Comparison of ENCODE assay signal across 9 cellular contexts in genomic region chr1:76867342-76868130, GRCh38. TPM values are rescaled to one million over a fixed set of nuclear protein-coding genes. Genes with fewer than 3 reads are reported as not detected.
DNase-seq lines count a peak whose midpoint lies in the region; ATAC-seq, FAIRE-seq and TF ChIP-seq lines count a peak whose summit lies in the region.
"Had no signal": no experiment of that assay in that cellular context is flagged by ENCODE, and none has a peak within 500 bp of the region (broad histone marks: within the 10 kb centered on the region; RNA-seq: fewer than 3 reads in every experiment).

TSS of gene ST6GALNAC5 (plus strand) at chr1:76867480.

- no peaks in the 10 kb centered on the region for H3K36me3 ChIP-seq in cardiac muscle cell
- no peaks in the 10 kb centered on the region for H3K36me3 ChIP-seq in H1 (ENCODE audit: control insufficient read depth in 2 of 4, insufficient read depth in 4 of 4, low read length in 3 of 4)
- H3K36me3 ChIP-seq in muscle layer of colon (ENCODE audit: insufficient read depth, low read length) = no peaks in the 10 kb centered on the region

- no peak for ATAC-seq in Right ventricle myocardium inferior
- ATAC-seq in GM21576 (IDR thresholded peaks at IDR 0.05; ENCODE audit: unreplicated experiment) = no peak

- peak within 1 kb of the TSS; percentile 62 for H3K4me3 ChIP-seq in cardiac muscle cell
- peak within 1 kb of the TSS; percentile 71 to 93 (median 90) for H3K4me3 ChIP-seq in H1 (ENCODE audit: extremely low read depth in 1 of 4, insufficient read depth in 2 of 4, low read depth in 3 of 4, low read length in 4 of 4)
- H3K4me3 ChIP-seq in muscle layer of colon (ENCODE audit: low read depth in 1 of 2, low read length in 2 of 2) = peak within 1 kb of the TSS; percentile 17 to 69

- TF ChIP-seq CTCF in cardiac muscle cell (IDR thresholded peaks at IDR 0.05; ENCODE audit: low read depth, low read length) (peak; percentile 10), H1 (IDR thresholded peaks at IDR 0.05; ENCODE audit: control extremely low read depth in 1 of 3, insufficient read depth in 1 of 3, low read depth in 1 of 3, low read length in 3 of 3) (no peak)

- H3K14ac ChIP-seq in H1 (ENCODE audit: insufficient read length) = no peak within 1 kb of the TSS

- H3K18ac ChIP-seq in H1 (ENCODE audit: extremely low read depth, low read length) = peak within 1 kb of the TSS; percentile 62; the same call in 1 of the 2 replicates

- H3K4me1 ChIP-seq in cardiac muscle cell (ENCODE audit: low read depth) (no peaks in the 10 kb centered on the region), H1 (replicated peaks in 1 of 4; ENCODE audit: control insufficient read depth in 3 of 4, insufficient read depth in 4 of 4, low read length in 3 of 4) (no peaks in the 10 kb centered on the region; a peak in 1 of 7 replicates), muscle layer of colon (ENCODE audit: insufficient read depth, low read length) (no peaks in the 10 kb centered on the region)

- 0 out of 2 replicates have a peak within 1 kb of the TSS, but pooled peaks have one; percentile 18 for H2BK12ac ChIP-seq in H1 (ENCODE audit: low read depth, low read length)

- no peak within 1 kb of the TSS for H4K5ac ChIP-seq in H1 (ENCODE audit: insufficient read length, low read depth, low read length)

- no peak within 1 kb of the TSS for H2BK120ac ChIP-seq in H1 (replicated peaks; ENCODE audit: low read depth, low read length)

- no peaks in the 10 kb centered on the region for H4K20me1 ChIP-seq in H1 (replicated peaks in 1 of 2; ENCODE audit: control insufficient read depth in 1 of 2, insufficient read depth in 2 of 2, low read length in 2 of 2)

- H3K4me2 ChIP-seq in H1 (ENCODE audit: insufficient read depth in 1 of 2, low read depth in 2 of 2, low read length in 2 of 2) = peak within 1 kb of the TSS; percentile 81 to 93

- CTCF ChIA-PET in H1 (lab: Charles Lee; ENCODE audit: partially characterized antibody) = interaction anchor here (0.6 to 0.9 kb wide), 3 partner anchors 19 to 104 kb away, joined by 3 to 4 read pairs (median 3); no protein-coding TSS in a partner anchor

- H3K9me3 ChIP-seq in cardiac muscle cell (ENCODE audit: low read depth) (no peaks in the 10 kb centered on the region), H1 (ENCODE audit: insufficient read depth in 2 of 2, low read depth in 1 of 2, low read length in 1 of 2) (no peaks in the 10 kb centered on the region), muscle layer of colon (ENCODE audit: low read length) (no peaks in the 10 kb centered on the region)

- H3K27me3 ChIP-seq in cardiac muscle cell = peaks cover 60% of the 10 kb centered on the region
- H3K27me3 ChIP-seq in H1 (replicated peaks in 1 of 4; ENCODE audit: control insufficient read depth in 3 of 4, extremely low read depth in 1 of 4, insufficient read depth in 3 of 4, low read length in 3 of 4) = peaks cover 0 to 15% (median 8%) of the 10 kb centered on the region in 4 experiments; a peak in 6 of 7 replicates
- peaks cover 20 to 36% of the 10 kb centered on the region in 2 donors for H3K27me3 ChIP-seq in muscle layer of colon (ENCODE audit: control insufficient read depth in 1 of 2, insufficient read depth in 2 of 2, low read length in 2 of 2)

- TF ChIP-seq POLR2A in H1 (IDR thresholded peaks at IDR 0.05; ENCODE audit: control extremely low read depth in 1 of 2, low read depth in 2 of 2, low read length in 2 of 2) = peak in 1 of 2 experiments; percentile 49; a peak in 1 of 3 replicates

- H2BK15ac ChIP-seq in H1 (ENCODE audit: low read length) = no peak within 1 kb of the TSS

- H3K56ac ChIP-seq in H1 (replicated peaks; ENCODE audit: insufficient read length, low read depth, low read length) = no peak within 1 kb of the TSS

- H4K91ac ChIP-seq in H1 (replicated peaks; ENCODE audit: insufficient read length, low read length) = no peak within 1 kb of the TSS

- no peaks in the 10 kb centered on the region for H3K79me2 ChIP-seq in H1 (ENCODE audit: control insufficient read depth in 1 of 2, insufficient read depth in 2 of 2, low read length in 2 of 2)

- FAIRE-seq in H1 (lab: Jason Lieb, UNC) = no peak

- TF ChIP-seq RAD21 in H1 (IDR thresholded peaks at IDR 0.05 in 1 of 2, conservative IDR thresholded peaks at IDR 0.05 in 1 of 2; ENCODE audit: low read depth in 2 of 2, low read length in 2 of 2) = peak in 1 of 2 experiments; percentile 8; a peak in 2 of 4 replicates

- no peak within 1 kb of the TSS for H2BK5ac ChIP-seq in H1 (ENCODE audit: low read depth, low read length)

- no peaks in the 10 kb centered on the region for H3K79me1 ChIP-seq in H1 (ENCODE audit: low read depth, low read length)

- TF ChIP-seq EP300 in H1 (IDR thresholded peaks at IDR 0.05; ENCODE audit: borderline replicate concordance in 1 of 2, low read depth in 2 of 2, low read length in 2 of 2) = no peak

- POLR2A ChIA-PET in H1 (lab: Charles Lee; ENCODE audit: partially characterized antibody) = interaction anchor here (0.9 to 1.5 kb wide), 2 partner anchors 13 to 52 kb away, joined by 3 to 4 read pairs; no protein-coding TSS in a partner anchor

- WGBS in H1 (ENCODE audit: extremely low coverage in 1 of 2, insufficient coverage in 1 of 2, insufficient read length in 1 of 2, insufficient replicate concordance in 2 of 2, low coverage in 1 of 2, low lambda C conversion rate in 2 of 2, missing lambda C conversion rate in 1 of 2), 2 experiments = 1% methylated on average over 39 of the region's 50 CpGs; no CpG with 5 or more reads in 1 of the 2 experiments

- no peak within 1 kb of the TSS for H3K4ac ChIP-seq in H1 (replicated peaks; ENCODE audit: insufficient read length, low read depth, low read length)

- H2BK20ac ChIP-seq in H1 (ENCODE audit: low read length) = no peak within 1 kb of the TSS

- H3K23ac ChIP-seq in H1 (ENCODE audit: insufficient read length) = no peak within 1 kb of the TSS

- H3K27ac ChIP-seq in cardiac muscle cell (no peak within 1 kb of the TSS), H1 (ENCODE audit: low read depth, low read length) (no peak within 1 kb of the TSS; the same call in 1 of the 2 replicates), muscle layer of colon (ENCODE audit: low read depth, low read length) (no peak within 1 kb of the TSS)

- intact Hi-C loops in Right ventricle myocardium inferior (cut with DNase I) = no loop called here

- H2AK5ac ChIP-seq in H1 (ENCODE audit: low read depth, low read length) = no peak within 1 kb of the TSS

- H4K8ac ChIP-seq in H1 (ENCODE audit: extremely low read depth, insufficient read depth, low read length) = peak within 1 kb of the TSS; percentile 81

- H2AFZ ChIP-seq in H1 (ENCODE audit: low read length) = peak within 1 kb of the TSS; percentile 54

- H3K9ac ChIP-seq in H1 (replicated peaks in 1 of 4; ENCODE audit: extremely low read depth in 1 of 4, low read depth in 3 of 4, low read length in 3 of 4) (peak within 1 kb of the TSS in 3 of 4 experiments; percentile 58 to 69 (median 65); a peak in 6 of 7 replicates), muscle layer of colon (ENCODE audit: low read length) (no peak within 1 kb of the TSS)

- in situ Hi-C loops in SK-MEL-5 (cut with HindIII; ENCODE audit: low pct_unique_long_range_greater_than_20kb, low sequenced_read_pairs) = no loop called here

- DNase-seq in cardiac muscle cell (ENCODE audit: low read depth in 1 of 2, low spot score in 1 of 2) = peak; percentile 48 to 68
- no peak for DNase-seq in Right ventricle myocardium inferior (ENCODE audit: missing footprints)
- peak; percentile 43 for DNase-seq in SK-MEL-5 (ENCODE audit: low read depth, low spot score)
- peak in 1 of 2 experiments; percentile 71 for DNase-seq in H1 (ENCODE audit: low read depth in 1 of 2, low spot score in 2 of 2)
- DNase-seq in COLO829 (ENCODE audit: low spot score) = no peak
- no peak for DNase-seq in NCI-H187 treated with DMSO at 0.1 percent for 48 hours (lab: John Stamatoyannopoulos, UW)

- peaks cover 16% of the 10 kb centered on the region; the same call in 1 of the 2 replicates for H3K23me2 ChIP-seq in H1 (ENCODE audit: low read depth, low read length)

TF ChIP-seq in H1, 55 proteins besides CTCF, POLR2A, EP300 and RAD21 (continues in another document):
- no peak for TF ChIP-seq CHD1 (IDR thresholded peaks at IDR 0.05; ENCODE audit: low read depth, low read length)
- no peak for TF ChIP-seq CTBP2 (IDR thresholded peaks at IDR 0.05; ENCODE audit: borderline replicate concordance, insufficient read depth, insufficient read length, low read length)
- peak; percentile 35; the same call in 1 of the 2 replicates for TF ChIP-seq TAF1 (IDR thresholded peaks at IDR 0.05; ENCODE audit: low read depth, low read length)
- no peak for TF ChIP-seq HDAC2 (IDR thresholded peaks at IDR 0.05; ENCODE audit: borderline replicate concordance in 1 of 2, low read depth in 2 of 2, low read length in 2 of 2)
- no peak for TF ChIP-seq CBX5 (IDR thresholded peaks at IDR 0.05; ENCODE audit: low read depth, low read length)
- TF ChIP-seq KDM5A (IDR thresholded peaks at IDR 0.05; ENCODE audit: low read length) = no peak
- peak; percentile 52 for TF ChIP-seq PHF8 (conservative IDR thresholded peaks at IDR 0.05; ENCODE audit: low read depth, low read length)
- TF ChIP-seq SP2 (IDR thresholded peaks at IDR 0.05; ENCODE audit: low read length) = no peak
- peak; percentile 92 for TF ChIP-seq FOSL1 (IDR thresholded peaks at IDR 0.05; ENCODE audit: insufficient read depth, low read depth, low read length)
- TF ChIP-seq NANOG (IDR thresholded peaks at IDR 0.05; ENCODE audit: insufficient read depth, low read depth, low read length, poor library complexity, severe bottlenecking) = no peak
- TF ChIP-seq KDM1A (IDR thresholded peaks at IDR 0.05; ENCODE audit: borderline replicate concordance, low read length) = no peak
- no peak for TF ChIP-seq CEBPB (IDR thresholded peaks at IDR 0.05; ENCODE audit: low read depth, low read length)
- no peak; the same call in 1 of the 2 replicates for TF ChIP-seq EGR1 (IDR thresholded peaks at IDR 0.05; ENCODE audit: borderline replicate concordance, low read depth, low read length)
- no peak for TF ChIP-seq SP4 (IDR thresholded peaks at IDR 0.05; ENCODE audit: low read length)
- no peak for TF ChIP-seq SP1 (IDR thresholded peaks at IDR 0.05; ENCODE audit: low read depth, low read length)

RNA-seq across cellular contexts. Expression of gene ST6GALNAC5, which starts in this region (rescaled TPM):
- total RNA-seq in cardiac muscle cell (4.0 and 5.8 TPM in 2 replicates), Right ventricle myocardium inferior (0.46 TPM)
- polyA plus RNA-seq in cardiac muscle cell (1.00 and 1.5 TPM in 2 replicates), H1 (2011; rRNA removed) (7.3 and 9.2 TPM in 2 replicates)
- total RNA-seq in SK-MEL-5 (2014; rRNA removed; shearing (Covaris generic)) = 2.1 and 3.1 TPM in 2 replicates
- polyA plus RNA-seq in SK-MEL-5 (2015; cell fraction: cytosol; rRNA removed) = 0.84 and 2.4 TPM in 2 replicates
- polyA plus RNA-seq in SK-MEL-5 (2015; cell fraction: nucleus; rRNA removed) = 1.6 TPM in 1 of 2 replicates, not detected in the other
- total RNA-seq in H1 (2021; fragmentation: NEBNext Ultra II Directional; extraction: Animal tissue kit (Norgen Biotek cat#: 25700)) = 6.2 and 9.3 TPM in 2 replicates
- polyA plus RNA-seq in H1 (2011; cell fraction: cytosol; rRNA removed) = 5.9 TPM
- polyA plus RNA-seq in H1 (2011; cell fraction: nucleus; rRNA removed) = 10.3 TPM
- 3.4 to 5.0 TPM (median 4.0 TPM) in 4 replicates for polyA plus RNA-seq in H1 (2012, experiment 1 of 2)
- polyA plus RNA-seq in H1 (2012, experiment 2 of 2) = 1.5 TPM
- 5.5 TPM for polyA plus RNA-seq in H1 (2013, experiment 1 of 2)
- polyA plus RNA-seq in H1 (2013, experiment 2 of 2) = 6.0 TPM
- polyA minus RNA-seq in H1 (2011; rRNA and poly(A)+ RNA removed) = 6.2 and 9.8 TPM in 2 replicates
- polyA minus RNA-seq in H1 (2011; cell fraction: cytosol; rRNA and poly(A)+ RNA removed) = 11.8 TPM
- polyA minus RNA-seq in H1 (2011; cell fraction: nucleus; rRNA and poly(A)+ RNA removed) = 39.4 TPM
- total RNA-seq: subcutaneous adipose tissue had no signal

Comparison
In these comparisons a context has a peak if more than half of its experiments do, and no peak if none do; other contexts are left out.
1. DNase-seq: peak in cardiac muscle cell (2 of 2) and SK-MEL-5 (single experiment); none in Right ventricle myocardium inferior (single experiment), COLO829 (single experiment) and NCI-H187 treated with DMSO at 0.1 percent for 48 hours (single experiment).
2. Peak in every context shown above with its lines, with median percentiles within 50 percentile points of each other: H3K4me3 ChIP-seq.